8 cellular contexts compared by ENCODE assay signal in the genomic region with DNA sequence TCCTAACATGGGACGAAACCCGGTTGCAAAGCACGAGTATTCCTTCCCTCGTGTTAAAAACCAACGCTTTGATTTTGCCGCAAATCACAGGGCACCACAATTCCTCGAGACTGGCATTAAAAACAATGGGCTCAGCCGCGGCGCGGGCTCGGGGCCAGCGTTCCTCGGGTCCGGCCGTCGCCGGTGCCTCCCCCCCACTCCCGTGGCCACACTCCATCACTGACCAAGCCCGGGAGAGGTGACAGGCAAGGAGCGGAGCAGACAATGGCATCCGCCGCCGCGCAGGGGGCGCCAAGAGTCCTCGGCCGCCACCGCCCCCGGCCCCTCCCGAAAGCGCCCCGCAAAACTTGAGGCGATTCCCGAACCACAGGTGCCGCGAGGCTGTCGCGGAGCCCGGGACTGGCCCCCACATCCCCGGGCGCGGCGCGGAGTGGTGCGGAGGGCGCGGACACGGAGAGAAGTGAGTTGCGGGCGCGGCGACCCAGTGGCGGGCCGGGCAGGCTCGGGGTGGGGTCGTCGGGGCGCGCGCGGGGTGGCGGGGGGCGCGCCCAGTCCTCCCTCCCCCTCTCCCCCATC. TPM values are rescaled to one million over a fixed set of nuclear protein-coding genes. Genes with fewer than 3 reads are reported as not detected.
DNase-seq lines count a peak whose midpoint lies in the region; ATAC-seq, FAIRE-seq and TF ChIP-seq lines count a peak whose summit lies in the region.

No MANE protein-coding gene starts in this region.

- no peak for FAIRE-seq in bronchial epithelial cell (lab: Jason Lieb, UNC)

- DNase-seq in Daoy (ENCODE audit: low read depth) (peak; percentile 29), bronchial epithelial cell (ENCODE audit: low read depth) (no peak), iris pigment epithelial cell (ENCODE audit: low read depth) (peak; percentile 7), NCI-H446 (lab: John Stamatoyannopoulos, UW) (no peak)
- peak; percentile 3 to 14 (median 6) for DNase-seq in stimulated activated CD4-positive, alpha-beta T cell treated with anti-CD3 and anti-CD28 coated beads, Interleukin-12 subunit alpha, Interleukin-12 subunit beta, amount 100 ng/mL, for 48 hours (ENCODE audit: low read depth in 2 of 3, low spot score in 1 of 3)

- ATAC-seq in GM21528 (IDR thresholded peaks at IDR 0.05; ENCODE audit: low FRiP score, unreplicated experiment): peak; percentile 46

- TF ChIP-seq CTCF in VCaP (conservative IDR thresholded peaks at IDR 0.05): peak; percentile 48
- TF ChIP-seq CTCF in bronchial epithelial cell (IDR thresholded peaks at IDR 0.05; ENCODE audit: insufficient read depth, low read length, severe bottlenecking): peak; percentile 20

- peak overlapping the region; percentile 83 for H3K27ac ChIP-seq in VCaP

- no peaks in the 10 kb centered on the region for H3K36me3 ChIP-seq in bronchial epithelial cell (ENCODE audit: control insufficient read depth, insufficient read depth, low read length)

- TF ChIP-seq RAD21 in Ishikawa (IDR thresholded peaks at IDR 0.05; ENCODE audit: low read depth): no peak; the same call in 1 of the 2 replicates

- no peaks in the 10 kb centered on the region for H3K27me3 ChIP-seq in bronchial epithelial cell (ENCODE audit: control insufficient read depth, insufficient read depth, low read length)

- no peak for TF ChIP-seq EP300 in Ishikawa (IDR thresholded peaks at IDR 0.05; ENCODE audit: borderline replicate concordance)

- peak overlapping the region; percentile 38 for H3K4me3 ChIP-seq in bronchial epithelial cell (ENCODE audit: low read depth, low read length)

TF ChIP-seq in Ishikawa, 13 proteins besides CTCF, POLR2A, EP300 and RAD21:
- peak; percentile 26 for TF ChIP-seq MAX (IDR thresholded peaks at IDR 0.05)
- TF ChIP-seq TAF1 (IDR thresholded peaks at IDR 0.05; ENCODE audit: low read depth): no peak
- 0 out of 2 replicates have a peak, but pooled peaks have one; percentile 21 for TF ChIP-seq YY1 (IDR thresholded peaks at IDR 0.05; ENCODE audit: low read depth)
- no peak for TF ChIP-seq TEAD4 (IDR thresholded peaks at IDR 0.05)
- peak; percentile 60; the same call in 1 of the 2 replicates for TF ChIP-seq ZBTB7A (IDR thresholded peaks at IDR 0.05; ENCODE audit: low read depth)
- TF ChIP-seq, protein P1, sequence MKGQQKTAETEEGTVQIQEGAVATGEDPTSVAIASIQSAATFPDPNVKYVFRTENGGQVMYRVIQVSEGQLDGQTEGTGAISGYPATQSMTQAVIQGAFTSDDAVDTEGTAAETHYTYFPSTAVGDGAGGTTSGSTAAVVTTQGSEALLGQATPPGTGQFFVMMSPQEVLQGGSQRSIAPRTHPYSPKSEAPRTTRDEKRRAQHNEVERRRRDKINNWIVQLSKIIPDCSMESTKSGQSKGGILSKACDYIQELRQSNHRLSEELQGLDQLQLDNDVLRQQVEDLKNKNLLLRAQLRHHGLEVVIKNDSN (IDR thresholded peaks at IDR 0.05): no peak

RNA-seq across cellular contexts. Expression of gene AP1S2, which starts 0.4 kb away (rescaled TPM):
- total RNA-seq in Daoy (2014; rRNA removed; shearing (Covaris generic)): 26.6 and 47.9 TPM in 2 replicates
- 12.8 and 16.3 TPM in 2 replicates for total RNA-seq in bronchial epithelial cell

Comparison
In these comparisons a context has a peak if more than half of its experiments do, and no peak if none do; other contexts are left out.
1. DNase-seq: peak in Daoy (single experiment), iris pigment epithelial cell (single experiment) and stimulated activated CD4-positive, alpha-beta T cell treated with anti-CD3 and anti-CD28 coated beads, Interleukin-12 subunit alpha, Interleukin-12 subunit beta, amount 100 ng/mL, for 48 hours (3 of 3); none in bronchial epithelial cell (single experiment) and NCI-H446 (0 of 2).